9 cellular contexts compared by ENCODE assay signal in the genomic region with DNA sequence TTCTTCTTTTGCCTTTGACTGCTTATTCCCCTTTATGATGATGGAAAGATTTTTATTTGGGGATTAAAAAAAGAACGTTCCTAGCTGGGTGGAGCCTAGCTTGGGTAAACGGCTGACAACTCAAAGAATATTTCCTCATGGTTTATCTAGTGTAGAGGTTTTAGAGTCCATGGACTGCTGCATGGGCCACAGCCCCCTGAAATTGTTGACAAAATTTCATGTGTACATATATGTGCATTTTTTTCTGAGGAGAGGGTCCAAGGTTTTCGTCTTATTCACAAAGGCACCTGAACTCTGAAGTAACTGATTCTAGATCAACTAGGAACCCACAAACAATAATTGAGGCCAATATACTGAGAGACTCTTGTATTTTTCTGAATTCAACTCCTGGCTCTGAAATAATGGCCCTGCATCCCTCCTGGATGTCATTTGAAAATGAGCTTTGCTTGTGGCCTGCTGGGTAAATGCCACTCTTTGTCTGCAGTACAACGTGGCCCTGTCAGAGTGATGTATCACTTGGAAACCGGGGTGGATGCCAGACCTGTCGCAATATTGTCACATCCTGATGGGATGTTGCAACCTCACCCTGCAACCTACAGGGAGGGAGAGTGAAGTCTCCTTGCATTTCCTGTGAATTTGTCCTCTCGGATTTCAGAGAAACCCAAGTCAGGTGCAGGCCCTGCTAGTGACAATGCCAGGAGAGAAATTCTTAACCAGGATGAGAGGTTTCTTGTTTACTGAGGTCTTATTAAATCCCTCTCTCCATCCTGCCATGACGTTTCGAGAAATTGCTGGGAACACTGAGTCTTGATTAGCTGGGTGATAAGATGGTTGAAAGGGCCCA. TPM values are rescaled to one million over a fixed set of nuclear protein-coding genes. Genes with fewer than 3 reads are reported as not detected.
DNase-seq lines count a peak whose midpoint lies in the region; ATAC-seq, FAIRE-seq and TF ChIP-seq lines count a peak whose summit lies in the region.
"Had no signal": no experiment of that assay in that cellular context is flagged by ENCODE, and none has a peak within 500 bp of the region (broad histone marks: within the 10 kb centered on the region; RNA-seq: fewer than 3 reads in every experiment).

No MANE protein-coding gene starts in this region.

- H3K4me2 ChIP-seq in SK-N-SH, result no peak overlapping the region

- CTCF ChIA-PET in SK-N-SH (lab: Yijun Ruan, JAX), result interaction anchor here (1.0 to 1.3 kb wide), 3 partner anchors 9 to 14 kb away, joined by 3 to 4 read pairs (median 3); no protein-coding TSS in a partner anchor

- H3K4me3 Mint-ChIP-seq in glutamatergic neuron (ENCODE audit: unreplicated experiment), result no peak overlapping the region

- H3K4me1 ChIP-seq in SK-N-SH (ENCODE audit: control insufficient read depth in 1 of 2, insufficient read depth in 2 of 2, low read depth in 1 of 2, low read length in 1 of 2), result peaks cover 0 to 12% of the 10 kb centered on the region in 2 experiments; a peak in 1 of 4 replicates
- H3K4me1 ChIP-seq in upper lobe of right lung, result peaks cover 32% of the 10 kb centered on the region

- H3K27me3 Mint-ChIP-seq in glutamatergic neuron (ENCODE audit: unreplicated experiment), result no peaks in the 10 kb centered on the region

- TF ChIP-seq CTCF in SK-N-SH (IDR thresholded peaks at IDR 0.05) (no peak), upper lobe of right lung (IDR thresholded peaks at IDR 0.05) (no peak), glutamatergic neuron (IDR thresholded peaks at IDR 0.05; ENCODE audit: partially characterized antibody, unreplicated experiment) (no peak)

- H3K79me2 ChIP-seq in SK-N-SH (ENCODE audit: insufficient read depth), result no peaks in the 10 kb centered on the region

- H3K9me2 ChIP-seq in SK-N-SH, result no peaks in the 10 kb centered on the region

- DNase-seq in SK-N-SH (no peak), SW480 (ENCODE audit: low spot score) (peak; percentile 97), iris pigment epithelial cell (ENCODE audit: low read depth) (peak; percentile 77), upper lobe of right lung (peak; percentile 88), glutamatergic neuron (no peak), GM19239 (ENCODE audit: insufficient read length, low spot score) (no peak)

- 48% methylated on average over 9 of the region's 9 CpGs for WGBS in SK-N-SH (ENCODE audit: low lambda C conversion rate)

- no peaks in the 10 kb centered on the region for H3K9me3 ChIP-seq in SK-N-SH
- no peaks in the 10 kb centered on the region for H3K9me3 ChIP-seq in upper lobe of right lung

- POLR2A ChIA-PET in SK-N-SH (lab: Yijun Ruan, JAX), result no interaction called here

- no peak for FAIRE-seq in GM19239 (lab: Jason Lieb, UNC)

- H3K9ac ChIP-seq in SK-N-SH, result no peak overlapping the region

- intact Hi-C loops in upper lobe of right lung (cut with DNase I), result no loop called here

- no peaks in the 10 kb centered on the region for H3K4me1 Mint-ChIP-seq in glutamatergic neuron (ENCODE audit: low read depth, unreplicated experiment)

- H3K27me3 ChIP-seq in SK-N-SH (ENCODE audit: insufficient read depth), result no peaks in the 10 kb centered on the region
- H3K27me3 ChIP-seq in upper lobe of right lung, result no peaks in the 10 kb centered on the region

- H3K36me3 ChIP-seq in SK-N-SH (replicated peaks in 1 of 2; ENCODE audit: control insufficient read depth in 1 of 2, insufficient read depth in 2 of 2, low read length in 1 of 2) (no peaks in the 10 kb centered on the region), upper lobe of right lung (peaks cover 17% of the 10 kb centered on the region)

- H2AFZ ChIP-seq in SK-N-SH (ENCODE audit: low read depth), result no peak overlapping the region

- H3K27ac Mint-ChIP-seq in glutamatergic neuron (ENCODE audit: unreplicated experiment), result no peak overlapping the region

- no peaks in the 10 kb centered on the region for H3K36me3 Mint-ChIP-seq in glutamatergic neuron (ENCODE audit: unreplicated experiment)

- ATAC-seq in SK-N-SH treated with all-trans-retinoic acid at 6 μM for 48 hours (no peak), upper lobe of right lung (peak; percentile 87), GM19035 (IDR thresholded peaks at IDR 0.05; ENCODE audit: unreplicated experiment) (no peak)

- H3K4me3 ChIP-seq in SK-N-SH (ENCODE audit: low read depth in 2 of 2, low read length in 1 of 2) (no peak overlapping the region), upper lobe of right lung (no peak overlapping the region)

- H3K27ac ChIP-seq in SK-N-SH (ENCODE audit: low read depth in 2 of 2, low read length in 1 of 2) (no peak overlapping the region), upper lobe of right lung (peak overlapping the region; percentile 44)

- H4K20me1 ChIP-seq in SK-N-SH (ENCODE audit: insufficient read depth), result no peaks in the 10 kb centered on the region

- no peak for TF ChIP-seq RAD21 in SK-N-SH (IDR thresholded peaks at IDR 0.05; ENCODE audit: low read length)

- H3K9me3 Mint-ChIP-seq in glutamatergic neuron (ENCODE audit: unreplicated experiment), result no peaks in the 10 kb centered on the region

- H3F3A ChIP-seq in SK-N-SH (replicated peaks; ENCODE audit: insufficient read depth), result no peaks in the 10 kb centered on the region

- TF ChIP-seq EP300 in SK-N-SH (IDR thresholded peaks at IDR 0.05; ENCODE audit: borderline replicate concordance in 1 of 2, low read depth in 1 of 2, low read length in 1 of 2), result no peak

TF ChIP-seq in SK-N-SH, 30 proteins besides CTCF, POLR2A, EP300 and RAD21:
- TF ChIP-seq FOSL2 (IDR thresholded peaks at IDR 0.05; ENCODE audit: borderline replicate concordance, low read depth) (no peak), JUND (IDR thresholded peaks at IDR 0.05) (no peak), CHD2 (IDR thresholded peaks at IDR 0.05; ENCODE audit: low read length, partially characterized antibody) (no peak), RFX5 (IDR thresholded peaks at IDR 0.05; ENCODE audit: low read length) (no peak), POLR2AphosphoS5 (IDR thresholded peaks at IDR 0.05; ENCODE audit: low read depth, low read length) (no peak), YY1 (IDR thresholded peaks at IDR 0.05; ENCODE audit: low read depth) (no peak)
- TF ChIP-seq, protein P1, sequence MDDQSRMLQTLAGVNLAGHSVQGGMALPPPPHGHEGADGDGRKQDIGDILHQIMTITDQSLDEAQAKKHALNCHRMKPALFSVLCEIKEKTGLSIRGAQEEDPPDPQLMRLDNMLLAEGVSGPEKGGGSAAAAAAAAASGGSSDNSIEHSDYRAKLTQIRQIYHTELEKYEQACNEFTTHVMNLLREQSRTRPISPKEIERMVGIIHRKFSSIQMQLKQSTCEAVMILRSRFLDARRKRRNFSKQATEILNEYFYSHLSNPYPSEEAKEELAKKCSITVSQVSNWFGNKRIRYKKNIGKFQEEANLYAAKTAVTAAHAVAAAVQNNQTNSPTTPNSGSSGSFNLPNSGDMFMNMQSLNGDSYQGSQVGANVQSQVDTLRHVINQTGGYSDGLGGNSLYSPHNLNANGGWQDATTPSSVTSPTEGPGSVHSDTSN (IDR thresholded peaks at IDR 0.05), result peak; percentile 56; the same call in 1 of the 2 replicates

TF ChIP-seq in SK-N-SH treated with all-trans-retinoic acid at 6 μM for 48 hours, 23 proteins besides CTCF, POLR2A, EP300 and RAD21:
- TF ChIP-seq RARB (CRISPR knock-in tag; IDR thresholded peaks at IDR 0.05), result no peak
- TF ChIP-seq GLIS3 (CRISPR knock-in tag; IDR thresholded peaks at IDR 0.05), result no peak
- TF ChIP-seq CSDC2 (CRISPR knock-in tag; IDR thresholded peaks at IDR 0.05), result no peak
- TF ChIP-seq, protein P2, sequence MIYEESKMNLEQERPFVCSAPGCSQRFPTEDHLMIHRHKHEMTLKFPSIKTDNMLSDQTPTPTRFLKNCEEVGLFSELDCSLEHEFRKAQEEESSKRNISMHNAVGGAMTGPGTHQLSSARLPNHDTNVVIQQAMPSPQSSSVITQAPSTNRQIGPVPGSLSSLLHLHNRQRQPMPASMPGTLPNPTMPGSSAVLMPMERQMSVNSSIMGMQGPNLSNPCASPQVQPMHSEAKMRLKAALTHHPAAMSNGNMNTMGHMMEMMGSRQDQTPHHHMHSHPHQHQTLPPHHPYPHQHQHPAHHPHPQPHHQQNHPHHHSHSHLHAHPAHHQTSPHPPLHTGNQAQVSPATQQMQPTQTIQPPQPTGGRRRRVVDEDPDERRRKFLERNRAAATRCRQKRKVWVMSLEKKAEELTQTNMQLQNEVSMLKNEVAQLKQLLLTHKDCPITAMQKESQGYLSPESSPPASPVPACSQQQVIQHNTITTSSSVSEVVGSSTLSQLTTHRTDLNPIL (CRISPR knock-in tag; IDR thresholded peaks at IDR 0.05; ENCODE audit: low read depth), result no peak
- no peak for TF ChIP-seq ZFP3 (CRISPR knock-in tag; IDR thresholded peaks at IDR 0.05)
- no peak for TF ChIP-seq ZFP30 (CRISPR knock-in tag; IDR thresholded peaks at IDR 0.05)
- TF ChIP-seq, protein P3, sequence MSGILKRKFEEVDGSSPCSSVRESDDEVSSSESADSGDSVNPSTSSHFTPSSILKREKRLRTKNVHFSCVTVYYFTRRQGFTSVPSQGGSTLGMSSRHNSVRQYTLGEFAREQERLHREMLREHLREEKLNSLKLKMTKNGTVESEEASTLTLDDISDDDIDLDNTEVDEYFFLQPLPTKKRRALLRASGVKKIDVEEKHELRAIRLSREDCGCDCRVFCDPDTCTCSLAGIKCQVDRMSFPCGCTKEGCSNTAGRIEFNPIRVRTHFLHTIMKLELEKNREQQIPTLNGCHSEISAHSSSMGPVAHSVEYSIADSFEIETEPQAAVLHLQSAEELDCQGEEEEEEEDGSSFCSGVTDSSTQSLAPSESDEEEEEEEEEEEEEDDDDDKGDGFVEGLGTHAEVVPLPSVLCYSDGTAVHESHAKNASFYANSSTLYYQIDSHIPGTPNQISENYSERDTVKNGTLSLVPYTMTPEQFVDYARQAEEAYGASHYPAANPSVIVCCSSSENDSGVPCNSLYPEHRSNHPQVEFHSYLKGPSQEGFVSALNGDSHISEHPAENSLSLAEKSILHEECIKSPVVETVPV (CRISPR knock-in tag; IDR thresholded peaks at IDR 0.05), result no peak
- TF ChIP-seq BACH2 (CRISPR knock-in tag; IDR thresholded peaks at IDR 0.05; ENCODE audit: borderline replicate concordance), result no peak
- TF ChIP-seq ARNTL (CRISPR knock-in tag; IDR thresholded peaks at IDR 0.05; ENCODE audit: borderline replicate concordance, low read depth), result no peak
- no peak for TF ChIP-seq TCF4 (CRISPR knock-in tag; IDR thresholded peaks at IDR 0.05; ENCODE audit: borderline replicate concordance)
- no peak for TF ChIP-seq OSR1 (CRISPR knock-in tag; IDR thresholded peaks at IDR 0.05)
- TF ChIP-seq ESRRG (CRISPR knock-in tag; IDR thresholded peaks at IDR 0.05), result no peak

RNA-seq across cellular contexts. Expression of a gene that starts 33.8 kb away (rescaled TPM):
- polyA plus RNA-seq in SK-N-SH (2012; rRNA removed), result not detected in 2 replicates
- polyA plus RNA-seq in SK-N-SH (2012; cell fraction: cytosol; rRNA removed), result not detected in 2 replicates
- not detected in 2 replicates for polyA plus RNA-seq in SK-N-SH (2012; cell fraction: nucleus; rRNA removed)
- total RNA-seq in upper lobe of right lung (36.4 TPM), glutamatergic neuron (ENCODE audit: unreplicated experiment) (not detected)
- total RNA-seq: T-helper 2 cell treated with Interferon-gamma antibody and Interleukin-4, amounts not matched to agents 100 ng/mL and 5 ng/mL, for 36 hours had no signal

Comparison
In these comparisons a context has a peak if more than half of its experiments do, and no peak if none do; other contexts are left out.
1. DNase-seq: peak in SW480 (single experiment), iris pigment epithelial cell (single experiment) and upper lobe of right lung (single experiment); none in SK-N-SH (single experiment), glutamatergic neuron (single experiment) and GM19239 (single experiment).
2. RNA of a gene that starts 33.8 kb away (total RNA-seq): 36.4 TPM in upper lobe of right lung (single experiment); not detected in glutamatergic neuron (single experiment); every median in the first group is over 10 times any median in the second.